ENCODE assay signal across 18 cellular contexts in the genomic region with DNA sequence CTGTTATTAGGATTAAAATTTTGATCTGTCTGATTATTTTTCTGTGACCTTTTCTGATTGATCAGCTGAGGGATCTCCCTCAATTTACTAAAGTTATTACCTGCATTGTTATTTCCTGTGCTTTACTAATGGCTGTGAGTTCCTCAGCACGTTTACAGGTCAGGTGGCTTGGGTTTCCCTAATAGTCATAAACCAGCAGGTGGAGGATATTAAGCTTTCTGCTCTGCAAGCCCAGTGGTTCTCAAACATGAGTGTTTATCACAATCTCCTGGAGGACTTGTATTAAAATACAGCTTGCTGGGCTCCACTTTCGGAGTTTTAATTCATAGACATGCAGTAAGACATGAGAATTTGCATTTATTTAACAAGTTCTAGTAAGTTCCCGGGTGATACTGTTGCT. TPM values are rescaled to one million over a fixed set of nuclear protein-coding genes. Genes with fewer than 3 reads are reported as not detected.
DNase-seq lines count a peak whose midpoint lies in the region; ATAC-seq and TF ChIP-seq lines count a peak whose summit lies in the region.
"Had no signal": no experiment of that assay in that cellular context is flagged by ENCODE, and none has a peak within 500 bp of the region (broad histone marks: within the 10 kb centered on the region; RNA-seq: fewer than 3 reads in every experiment).

No MANE protein-coding gene starts in this region.

- no peaks in the 10 kb centered on the region for H3K27me3 Mint-ChIP-seq in neural progenitor cell (ENCODE audit: insufficient read depth, low read depth)

- H3K79me2 ChIP-seq in GM23248 (ENCODE audit: insufficient read depth), result no peaks in the 10 kb centered on the region
- no peaks in the 10 kb centered on the region for H3K79me2 ChIP-seq in neural progenitor cell (ENCODE audit: low read depth)

- WGBS in GM23248 (ENCODE audit: low coverage in 1 of 2, low lambda C conversion rate in 2 of 2, missing lambda C conversion rate in 2 of 2), 2 experiments, result 56 to 61% methylated on average over 3 of the region's 3 CpGs
- 18 to 32% methylated on average over 3 of the region's 3 CpGs for WGBS in body of pancreas, 2 donors

- H3K4me3 Mint-ChIP-seq in neural progenitor cell, result no peak overlapping the region
- H3K4me3 Mint-ChIP-seq: activated T-helper 17 cell treated with anti-CD3 and anti-CD28 coated beads, Interleukin-2, amount 50 U/mL, for 72 hours; H9; T-helper 1 cell treated with Interleukin-12 subunit alpha and Interleukin-12 subunit beta and Interleukin-4 antibody, amounts not matched to agents 30 μg/mL and 1 μg/mL, for 36 hours had no signal

- ATAC-seq in body of pancreas (peak; percentile 31), GM21737 (IDR thresholded peaks at IDR 0.05; ENCODE audit: unreplicated experiment) (no peak), HG03571 (IDR thresholded peaks at IDR 0.05; ENCODE audit: unreplicated experiment) (no peak), HG03175 (IDR thresholded peaks at IDR 0.05; ENCODE audit: unreplicated experiment) (no peak)
- ATAC-seq: activated T-helper 17 cell treated with anti-CD3 and anti-CD28 coated beads, Interleukin-2, amount 50 U/mL, for 72 hours had no signal

- DNase-seq in GM23248 (no peak), NCI-H187 (lab: John Stamatoyannopoulos, UW) (peak; percentile 23 to 30), body of pancreas (peak in 1 of 4 donors; percentile 10), neural progenitor cell (ENCODE audit: low spot score) (no peak), SK-N-DZ (ENCODE audit: low spot score) (no peak)
- DNase-seq: activated CD4-positive, CD25-positive, alpha-beta regulatory T cell; activated CD8-positive, alpha-beta memory T cell treated with anti-CD3 and anti-CD28 coated beads for 24 hours; adrenal gland; GF-D8; H9; Kasumi-1; NCI-H1436 treated with DMSO at 0.1 percent for 48 hours; stimulated activated CD4-positive, alpha-beta T cell treated with anti-CD3 and anti-CD28 coated beads, Interleukin-2, amount 100 ng/mL, for 48 hours had no signal

- H2AFZ ChIP-seq in GM23248 (0 out of 2 replicates have a peak overlapping the region, but pooled peaks have one; percentile 33), neural progenitor cell (replicated peaks) (no peak overlapping the region)

- H3K36me3 ChIP-seq in GM23248 (ENCODE audit: low read depth), result no peaks in the 10 kb centered on the region
- no peaks in the 10 kb centered on the region for H3K36me3 ChIP-seq in body of pancreas (replicated peaks in 1 of 2; ENCODE audit: insufficient read depth in 1 of 2, low read depth in 2 of 2)
- H3K36me3 ChIP-seq in neural progenitor cell, result no peaks in the 10 kb centered on the region
- H3K36me3 ChIP-seq: adrenal gland had no signal

- H3K4me1 ChIP-seq in GM23248 (ENCODE audit: insufficient read depth) (peaks cover 14% of the 10 kb centered on the region), body of pancreas (peaks cover 9% of the 10 kb centered on the region), neural progenitor cell (peaks cover 6% of the 10 kb centered on the region)
- H3K4me1 ChIP-seq: adrenal gland had no signal

- no peak for TF ChIP-seq POLR2A in body of pancreas (IDR thresholded peaks at IDR 0.05)

- no peaks in the 10 kb centered on the region for H3K4me1 Mint-ChIP-seq in neural progenitor cell
- H3K4me1 Mint-ChIP-seq: activated T-helper 17 cell treated with anti-CD3 and anti-CD28 coated beads, Interleukin-2, amount 50 U/mL, for 72 hours had no signal

- no peaks in the 10 kb centered on the region for H3K9me3 ChIP-seq in GM23248 (ENCODE audit: low read depth)
- no peaks in the 10 kb centered on the region for H3K9me3 ChIP-seq in body of pancreas
- H3K9me3 ChIP-seq in neural progenitor cell (ENCODE audit: low read depth), result no peaks in the 10 kb centered on the region
- H3K9me3 ChIP-seq: adrenal gland had no signal

- H3K4me3 ChIP-seq in GM23248 (no peak overlapping the region), body of pancreas (no peak overlapping the region), neural progenitor cell (no peak overlapping the region)
- H3K4me3 ChIP-seq: adrenal gland had no signal

- peak in 3 of 7 experiments; percentile 4 to 14 (median 6) for TF ChIP-seq CTCF in body of pancreas (IDR thresholded peaks at IDR 0.05)
- no peak for TF ChIP-seq CTCF in neural progenitor cell (IDR thresholded peaks at IDR 0.05)

- H3F3A ChIP-seq in GM23248 (ENCODE audit: insufficient read depth) (peaks cover 8% of the 10 kb centered on the region; the same call in 1 of the 2 replicates), neural progenitor cell (ENCODE audit: low read depth) (peaks cover 5% of the 10 kb centered on the region)

- no peak overlapping the region for H3K27ac Mint-ChIP-seq in neural progenitor cell
- H3K27ac Mint-ChIP-seq: activated T-helper 17 cell treated with anti-CD3 and anti-CD28 coated beads, Interleukin-2, amount 50 U/mL, for 72 hours; H9; T-helper 1 cell treated with Interleukin-12 subunit alpha and Interleukin-12 subunit beta and Interleukin-4 antibody, amounts not matched to agents 30 μg/mL and 1 μg/mL, for 36 hours had no signal

- H3K27me3 ChIP-seq in GM23248 (replicated peaks; ENCODE audit: insufficient read depth) (no peaks in the 10 kb centered on the region), body of pancreas (no peaks in the 10 kb centered on the region), neural progenitor cell (no peaks in the 10 kb centered on the region)
- H3K27me3 ChIP-seq: adrenal gland had no signal

- intact Hi-C loops in body of pancreas (cut with DNase I), result no loop called here

- in situ Hi-C loops in GM23248 (cut with MboI), result no loop called here

- no peaks in the 10 kb centered on the region for H3K36me3 Mint-ChIP-seq in neural progenitor cell

- no peaks in the 10 kb centered on the region for H4K20me1 ChIP-seq in GM23248 (ENCODE audit: insufficient read depth)
- H4K20me1 ChIP-seq in neural progenitor cell (ENCODE audit: low read depth), result no peaks in the 10 kb centered on the region

- H3K9ac ChIP-seq in GM23248, result no peak overlapping the region
- H3K9ac ChIP-seq in neural progenitor cell, result no peak overlapping the region

- H3K27ac ChIP-seq in GM23248, result no peak overlapping the region
- peak overlapping the region; percentile 23 to 67 (median 56) for H3K27ac ChIP-seq in body of pancreas
- peak overlapping the region; percentile 43 for H3K27ac ChIP-seq in neural progenitor cell
- H3K27ac ChIP-seq: adrenal gland had no signal

- H3K4me2 ChIP-seq in GM23248 (ENCODE audit: unreplicated experiment), result no peak overlapping the region
- no peak overlapping the region for H3K4me2 ChIP-seq in neural progenitor cell

- H3K9me3 Mint-ChIP-seq in neural progenitor cell, result no peaks in the 10 kb centered on the region
- H3K9me3 Mint-ChIP-seq: activated T-helper 17 cell treated with anti-CD3 and anti-CD28 coated beads, Interleukin-2, amount 50 U/mL, for 72 hours; H9; T-helper 1 cell treated with Interleukin-12 subunit alpha and Interleukin-12 subunit beta and Interleukin-4 antibody, amounts not matched to agents 30 μg/mL and 1 μg/mL, for 36 hours had no signal

- H3K9me2 ChIP-seq in GM23248 (ENCODE audit: insufficient read depth), result no peaks in the 10 kb centered on the region

RNA-seq across cellular contexts. Expression of gene UGP2, which starts 22.4 kb away (rescaled TPM):
- total RNA-seq in GM23248 (2014; rRNA removed; shearing (Covaris generic)), result 151 and 168 TPM in 2 replicates
- 180 TPM in 2 replicates for polyA plus RNA-seq in GM23248 (2016; fragmentation: Nextera tagmentation; extraction: Ambion mirVana)
- total RNA-seq in body of pancreas, result 10 to 100 TPM; 64.3 to 93.3 TPM
- total RNA-seq in neural progenitor cell (ENCODE audit: low replicate concordance), result 78.6 and 126 TPM in 2 replicates
- polyA plus RNA-seq in SK-N-DZ (2014; cell fraction: cytosol; rRNA removed), result 37.9 and 38.6 TPM in 2 replicates
- polyA plus RNA-seq in SK-N-DZ (2014; cell fraction: nucleus; rRNA removed), result 24.1 and 32.0 TPM in 2 replicates

Comparison
In these comparisons a context has a peak if more than half of its experiments do, and no peak if none do; other contexts are left out.
1. DNase-seq: peak in NCI-H187 (2 of 2); none in GM23248 (single experiment), neural progenitor cell (single experiment) and SK-N-DZ (single experiment).